7 cellular contexts compared by ENCODE assay signal in the genomic region with DNA sequence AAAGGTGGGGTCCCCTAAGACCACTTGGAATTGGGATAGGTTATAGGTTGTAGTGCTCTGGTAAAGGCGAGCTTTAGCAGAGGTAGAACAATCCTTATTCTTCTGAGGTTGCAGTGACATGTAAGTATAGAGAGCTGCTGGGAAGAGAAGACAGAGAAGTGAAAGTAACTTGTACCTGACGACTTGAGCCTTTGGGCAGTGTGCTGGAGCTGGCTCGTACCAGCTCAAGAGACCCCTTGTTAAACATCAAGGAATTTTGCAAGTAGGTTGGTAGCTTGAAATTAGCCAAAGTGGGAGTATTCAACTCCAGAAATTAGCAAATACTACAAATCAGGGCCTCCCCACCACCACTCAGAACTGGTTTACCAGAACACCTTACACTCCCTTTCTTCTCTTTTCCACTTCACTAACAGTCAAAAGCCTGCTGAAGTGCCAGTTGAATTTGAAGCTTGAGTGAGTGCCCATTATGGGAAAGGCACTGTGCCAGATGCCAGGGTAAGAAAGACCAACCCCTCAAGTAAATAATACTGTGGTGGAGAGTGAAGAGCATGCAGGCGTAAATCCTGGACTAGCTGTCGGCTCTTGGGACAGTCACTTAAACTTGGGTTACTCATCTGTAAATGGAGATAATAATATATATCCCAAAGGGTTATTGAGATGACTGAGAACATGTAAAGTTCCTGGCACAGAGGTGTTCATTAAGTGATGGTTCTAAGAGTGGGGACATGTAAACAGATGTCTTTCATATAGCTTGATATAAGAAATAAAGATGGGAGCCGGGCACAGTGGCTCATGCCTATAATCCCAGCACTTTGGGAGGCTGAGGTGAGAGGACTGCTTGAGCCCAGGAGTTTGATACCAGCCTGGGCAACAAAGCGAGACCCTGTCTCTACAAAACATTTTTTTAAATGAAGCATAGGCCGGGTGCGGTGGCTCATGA. TPM values are rescaled to one million over a fixed set of nuclear protein-coding genes. Genes with fewer than 3 reads are reported as not detected.
DNase-seq lines count a peak whose midpoint lies in the region; ATAC-seq and TF ChIP-seq lines count a peak whose summit lies in the region.

No MANE protein-coding gene starts in this region.

- no peaks in the 10 kb centered on the region for H3K9me3 Mint-ChIP-seq in stimulated activated naive CD8-positive, alpha-beta T cell treated with anti-CD3 and anti-CD28 coated beads, Interleukin-15, amount 100 ng/mL, for 72 hours
- H3K9me3 Mint-ChIP-seq in Caco-2 (ENCODE audit: unreplicated experiment) = peaks cover 6% of the 10 kb centered on the region

- no peaks in the 10 kb centered on the region for H3K4me1 ChIP-seq in colonic mucosa
- H3K4me1 ChIP-seq in Caco-2 = peaks cover 3% of the 10 kb centered on the region

- DNase-seq in NCI-H2196 (lab: John Stamatoyannopoulos, UW; ENCODE audit: unreplicated experiment) (peak; percentile 70), colonic mucosa (peak; percentile 32), posterior vena cava (ENCODE audit: low spot score) (no peak), Caco-2 (no peak)
- DNase-seq in stimulated activated naive CD8-positive, alpha-beta T cell treated with anti-CD3 and anti-CD28 coated beads, Interleukin-15, amount 100 ng/mL, for 72 hours = no peak

- TF ChIP-seq CTCF in colonic mucosa (IDR thresholded peaks at IDR 0.05) (no peak), Caco-2 (IDR thresholded peaks at IDR 0.05; ENCODE audit: insufficient read depth in 1 of 2, low read depth in 1 of 2, low read length in 1 of 2, severe bottlenecking in 1 of 2, unreplicated experiment in 1 of 2) (no peak)

- H3K27ac Mint-ChIP-seq in stimulated activated naive CD8-positive, alpha-beta T cell treated with anti-CD3 and anti-CD28 coated beads, Interleukin-15, amount 100 ng/mL, for 72 hours = peak overlapping the region; percentile 46 to 59
- no peak overlapping the region for H3K27ac Mint-ChIP-seq in Caco-2 (ENCODE audit: unreplicated experiment)

- H3K27me3 Mint-ChIP-seq in stimulated activated naive CD8-positive, alpha-beta T cell treated with anti-CD3 and anti-CD28 coated beads, Interleukin-15, amount 100 ng/mL, for 72 hours = peaks cover 7% of the 10 kb centered on the region
- H3K27me3 Mint-ChIP-seq in Caco-2 (ENCODE audit: insufficient read depth, unreplicated experiment) = no peaks in the 10 kb centered on the region

- no TSS peak for BruUV-seq in Caco-2 (replicated peaks; lab: Mats Ljungman, UMichigan)

- ATAC-seq in GM18502 (IDR thresholded peaks at IDR 0.05; ENCODE audit: poor library complexity, unreplicated experiment) (peak; percentile 71), HG02642 (IDR thresholded peaks at IDR 0.05; ENCODE audit: poor library complexity, unreplicated experiment) (peak; percentile 76)
- no peak for ATAC-seq in stimulated activated naive CD8-positive, alpha-beta T cell treated with anti-CD3 and anti-CD28 coated beads, Interleukin-15, amount 100 ng/mL, for 72 hours

- peak overlapping the region in 1 of 2 donors; percentile 20 for H3K4me3 Mint-ChIP-seq in stimulated activated naive CD8-positive, alpha-beta T cell treated with anti-CD3 and anti-CD28 coated beads, Interleukin-15, amount 100 ng/mL, for 72 hours
- no peak overlapping the region for H3K4me3 Mint-ChIP-seq in Caco-2 (ENCODE audit: unreplicated experiment)

- CTCF ChIA-PET in Caco-2 (lab: Charles Lee) = no interaction called here

- H3K27ac ChIP-seq in colonic mucosa = peak overlapping the region; percentile 48

- no peaks in the 10 kb centered on the region for H3K36me3 Mint-ChIP-seq in Caco-2 (ENCODE audit: insufficient read depth, unreplicated experiment)

- peak overlapping the region in 1 of 2 donors; percentile 36 for H3K9ac ChIP-seq in colonic mucosa (ENCODE audit: low read depth in 2 of 2, low read length in 2 of 2)

- peak overlapping the region; percentile 4 for H3K4me3 ChIP-seq in colonic mucosa
- no peak overlapping the region for H3K4me3 ChIP-seq in Caco-2 (ENCODE audit: low read depth, low read length)

- no peaks in the 10 kb centered on the region for H3K9me3 ChIP-seq in colonic mucosa
- H3K9me3 ChIP-seq in Caco-2 = no peaks in the 10 kb centered on the region

- H3K27me3 ChIP-seq in colonic mucosa (no peaks in the 10 kb centered on the region), Caco-2 (replicated peaks; ENCODE audit: control insufficient read depth, insufficient read depth, low read length) (no peaks in the 10 kb centered on the region)

- H3K4me1 Mint-ChIP-seq in stimulated activated naive CD8-positive, alpha-beta T cell treated with anti-CD3 and anti-CD28 coated beads, Interleukin-15, amount 100 ng/mL, for 72 hours = peaks cover 4% of the 10 kb centered on the region
- peaks cover 10% of the 10 kb centered on the region for H3K4me1 Mint-ChIP-seq in Caco-2 (ENCODE audit: low read depth, unreplicated experiment)

- no peaks in the 10 kb centered on the region for H3K36me3 ChIP-seq in colonic mucosa
- H3K36me3 ChIP-seq in Caco-2 (ENCODE audit: control insufficient read depth, insufficient read depth, low read length) = no peaks in the 10 kb centered on the region

- POLR2A ChIA-PET in Caco-2 (lab: Charles Lee) = interaction anchor here (1.2 to 2.2 kb wide), 2 partner anchors 11 to 138 kb away, joined by 3 to 19 read pairs; partner anchors contain the start of gene NFYB

- intact Hi-C loops in colonic mucosa (cut with DNase I) = no loop called here
- intact Hi-C loops in posterior vena cava (cut with DNase I) = no loop called here
- intact Hi-C loops in Caco-2 (cut with micrococcal nuclease; ENCODE audit: unreplicated experiment) = no loop called here

RNA-seq across cellular contexts. Expression of gene EID3, which starts 27.1 kb away (rescaled TPM):
- total RNA-seq in colonic mucosa (1 to 10 TPM in 1 of 2 donors, under 1 TPM in 1; 0.98 to 2.5 TPM), posterior vena cava (1 to 10 TPM; 6.0 to 6.1 TPM), Caco-2 (2022) (2.0 and 3.2 TPM in 2 replicates)

Comparison
In these comparisons a context has a peak if more than half of its experiments do, and no peak if none do; other contexts are left out.
1. DNase-seq: peak in NCI-H2196 (single experiment) and colonic mucosa (single experiment); none in stimulated activated naive CD8-positive, alpha-beta T cell treated with anti-CD3 and anti-CD28 coated beads, Interleukin-15, amount 100 ng/mL, for 72 hours (0 of 2), posterior vena cava (single experiment) and Caco-2 (0 of 2).